In the genomic region with DNA sequence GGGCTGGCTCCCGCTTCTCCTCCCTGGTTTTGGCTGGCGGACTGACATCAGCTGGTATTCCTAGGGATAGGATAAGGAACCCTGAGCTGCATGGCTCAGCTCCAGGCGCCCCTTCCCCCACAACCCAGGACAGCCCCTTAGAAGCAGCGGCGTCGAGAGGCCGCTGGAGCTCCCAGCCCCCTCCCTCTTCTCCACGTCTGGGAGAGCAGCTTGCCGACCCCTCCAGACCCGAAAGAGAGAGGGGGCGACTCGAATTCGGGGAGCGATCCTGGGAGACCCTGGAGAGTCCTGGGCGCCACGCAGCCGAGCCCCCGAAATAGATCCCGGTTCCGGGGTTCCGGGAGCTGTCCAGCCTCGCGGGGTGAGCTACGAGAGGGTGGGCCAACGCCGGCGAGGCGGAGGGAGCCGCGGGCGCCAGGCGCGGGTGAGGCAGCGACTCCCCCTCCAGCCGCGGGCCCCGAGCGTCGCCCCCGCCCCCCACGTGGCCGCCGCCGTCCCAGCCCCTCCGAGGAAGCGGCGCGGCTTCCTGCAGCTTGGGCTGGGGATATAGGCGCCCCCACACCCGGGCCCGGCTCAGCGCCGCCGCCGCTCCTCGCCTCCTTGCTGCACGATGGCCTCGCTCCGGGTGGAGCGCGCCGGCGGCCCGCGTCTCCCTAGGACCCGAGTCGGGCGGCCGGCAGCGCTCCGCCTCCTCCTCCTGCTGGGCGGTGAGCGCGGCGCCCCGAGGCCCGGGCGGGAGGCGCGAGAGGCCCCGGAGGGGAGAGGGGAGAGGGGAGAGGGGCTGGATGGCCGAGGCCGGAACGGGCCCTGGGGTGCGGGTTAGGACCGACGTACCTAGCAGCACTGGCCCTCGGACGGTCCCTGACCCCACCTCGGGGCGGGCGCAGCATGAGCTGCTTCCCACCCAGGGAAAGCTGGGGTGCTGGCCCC, we compare ENCODE assay signal across 8 cellular contexts. TPM values are rescaled to one million over a fixed set of nuclear protein-coding genes. Genes with fewer than 3 reads are reported as not detected.
A peak's percentile ranks its signal among the peaks of the same experiment; 100 is the strongest.
DNase-seq lines count a peak whose midpoint lies in the region; ATAC-seq lines count a peak whose summit lies in the region.

A gene with protein sequence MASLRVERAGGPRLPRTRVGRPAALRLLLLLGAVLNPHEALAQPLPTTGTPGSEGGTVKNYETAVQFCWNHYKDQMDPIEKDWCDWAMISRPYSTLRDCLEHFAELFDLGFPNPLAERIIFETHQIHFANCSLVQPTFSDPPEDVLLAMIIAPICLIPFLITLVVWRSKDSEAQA (plus strand): TSS at position 576 of the 930 bp plus-strand sequence. CDS start 35 bp downstream, at position 611.

- CTCF ChIA-PET in activated naive CD4-positive, alpha-beta T cell treated with anti-CD3 and anti-CD28 coated beads for 36 hours (lab: Charles Lee), result interaction anchor here (0.6 to 2.4 kb wide), 10 partner anchors 8 to 183 kb away, joined by 3 to 11 read pairs (median 4); partner anchors contain the start of genes BECN1, PSMC3IP and VPS25

- H3K4me1 Mint-ChIP-seq in activated naive CD4-positive, alpha-beta T cell treated with anti-CD3 and anti-CD28 coated beads for 36 hours (ENCODE audit: low read depth), result peaks cover 11% of the 10 kb centered on the region
- peaks cover 4% of the 10 kb centered on the region for H3K4me1 Mint-ChIP-seq in activated T-cell treated with anti-CD3 and anti-CD28 coated beads, Interleukin-2, amount 50 U/mL, for 72 hours (ENCODE audit: low read depth)

- H3K27ac Mint-ChIP-seq in activated naive CD4-positive, alpha-beta T cell treated with anti-CD3 and anti-CD28 coated beads for 36 hours, result no peak within 1 kb of the TSS
- no peak within 1 kb of the TSS for H3K27ac Mint-ChIP-seq in activated T-cell treated with anti-CD3 and anti-CD28 coated beads, Interleukin-2, amount 50 U/mL, for 72 hours

- DNase-seq in activated naive CD4-positive, alpha-beta T cell treated with Interleukin-2 at 50 U/mL for 16 hours, result peak; percentile 13
- no peak for DNase-seq in activated naive CD4-positive, alpha-beta T cell treated with anti-CD3 and anti-CD28 coated beads for 36 hours
- peak; percentile 33 to 34 for DNase-seq in activated T-cell treated with anti-CD3 and anti-CD28 coated beads, Interleukin-2, amount 50 U/mL, for 72 hours
- DNase-seq in cardiac septum (ENCODE audit: low spot score) (peak; percentile 68), posterior vena cava (ENCODE audit: low spot score) (peak; percentile 81), putamen (ENCODE audit: low spot score) (no peak)

- peaks cover 56% of the 10 kb centered on the region for H3K27me3 Mint-ChIP-seq in activated naive CD4-positive, alpha-beta T cell treated with anti-CD3 and anti-CD28 coated beads for 36 hours (ENCODE audit: low read depth)
- peaks cover 75% of the 10 kb centered on the region for H3K27me3 Mint-ChIP-seq in activated T-cell treated with anti-CD3 and anti-CD28 coated beads, Interleukin-2, amount 50 U/mL, for 72 hours (ENCODE audit: low read depth)

- ATAC-seq in activated T-cell treated with anti-CD3 and anti-CD28 coated beads, Interleukin-2, amount 50 U/mL, for 72 hours (replicated peaks in 1 of 2), result peak; percentile 50 to 54
- ATAC-seq in HG02938 (IDR thresholded peaks at IDR 0.05; ENCODE audit: unreplicated experiment), result no peak
- no peak for ATAC-seq in GM21515 (IDR thresholded peaks at IDR 0.05; ENCODE audit: unreplicated experiment)

- no peaks in the 10 kb centered on the region for H3K9me3 Mint-ChIP-seq in activated naive CD4-positive, alpha-beta T cell treated with anti-CD3 and anti-CD28 coated beads for 36 hours
- no peaks in the 10 kb centered on the region for H3K9me3 Mint-ChIP-seq in activated T-cell treated with anti-CD3 and anti-CD28 coated beads, Interleukin-2, amount 50 U/mL, for 72 hours

- no peak within 1 kb of the TSS for H3K4me3 Mint-ChIP-seq in activated naive CD4-positive, alpha-beta T cell treated with anti-CD3 and anti-CD28 coated beads for 36 hours
- peak within 1 kb of the TSS; percentile 60 to 64 for H3K4me3 Mint-ChIP-seq in activated T-cell treated with anti-CD3 and anti-CD28 coated beads, Interleukin-2, amount 50 U/mL, for 72 hours

- intact Hi-C loops in activated naive CD4-positive, alpha-beta T cell treated with anti-CD3 and anti-CD28 coated beads for 36 hours (cut with micrococcal nuclease), result loop anchor here (1.0 to 10.0 kb wide), 2 partner anchors 16 to 56 kb away; partner anchors contain the start of gene EZH1
- intact Hi-C loops in cardiac septum (cut with DNase I) (loop anchor here (5.0 kb wide), 1 partner anchor 184 kb away; the partner anchor contains the start of gene PSMC3IP), posterior vena cava (cut with DNase I) (loop anchor here (5.0 kb wide), 2 partner anchors 34 to 39 kb away; no protein-coding TSS in a partner anchor)

- no peaks in the 10 kb centered on the region for H3K36me3 Mint-ChIP-seq in activated naive CD4-positive, alpha-beta T cell treated with anti-CD3 and anti-CD28 coated beads for 36 hours (ENCODE audit: low read depth)
- H3K36me3 Mint-ChIP-seq in activated T-cell treated with anti-CD3 and anti-CD28 coated beads, Interleukin-2, amount 50 U/mL, for 72 hours (ENCODE audit: insufficient read depth in 2 of 2), result no peaks in the 10 kb centered on the region

RNA-seq across cellular contexts. Expression of the gene that starts here (rescaled TPM):
- total RNA-seq in activated naive CD4-positive, alpha-beta T cell treated with anti-CD3 and anti-CD28 coated beads for 36 hours, result not detected
- not detected for total RNA-seq in activated T-cell treated with anti-CD3 and anti-CD28 coated beads, Interleukin-2, amount 50 U/mL, for 72 hours
- total RNA-seq in cardiac septum (45.8 TPM), posterior vena cava (10 to 100 TPM; 46.3 to 56.8 TPM)

Comparison
In these comparisons a context has a peak if more than half of its experiments do, and no peak if none do; other contexts are left out.
1. RNA of the gene that starts here (total RNA-seq): 46.3 to 56.8 TPM in posterior vena cava and 45.8 TPM in cardiac septum (single experiment); not detected in activated naive CD4-positive, alpha-beta T cell treated with anti-CD3 and anti-CD28 coated beads for 36 hours and not detected in activated T-cell treated with anti-CD3 and anti-CD28 coated beads, Interleukin-2, amount 50 U/mL, for 72 hours; every median in the first group is over 10 times any median in the second.
2. DNase-seq: peak in activated naive CD4-positive, alpha-beta T cell treated with Interleukin-2 at 50 U/mL for 16 hours (single experiment), cardiac septum (single experiment) and posterior vena cava (single experiment); none in activated naive CD4-positive, alpha-beta T cell treated with anti-CD3 and anti-CD28 coated beads for 36 hours (single experiment) and putamen (single experiment).
3. Peak in DNase-seq and ATAC-seq in activated T-cell treated with anti-CD3 and anti-CD28 coated beads, Interleukin-2, amount 50 U/mL, for 72 hours; RNA of the gene not detected or under 1 TPM.